ENCODE assay signal across 14 cellular contexts in genomic region chr12:52992699-52993557, GRCh38. TPM values are rescaled to one million over a fixed set of nuclear protein-coding genes. Genes with fewer than 3 reads are reported as not detected.
DNase-seq lines count a peak whose midpoint lies in the region; ATAC-seq, FAIRE-seq and TF ChIP-seq lines count a peak whose summit lies in the region.
"Had no signal": no experiment of that assay in that cellular context is flagged by ENCODE, and none has a peak within 500 bp of the region (broad histone marks: within the 10 kb centered on the region; RNA-seq: fewer than 3 reads in every experiment).

No MANE protein-coding gene starts in this region.

- H3K27me3 ChIP-seq in astrocyte (ENCODE audit: insufficient read depth, low read length) (no peaks in the 10 kb centered on the region), thyroid gland (no peaks in the 10 kb centered on the region)

- no peak for FAIRE-seq in astrocyte (lab: Jason Lieb, UNC)

- H3K9me3 Mint-ChIP-seq in astrocyte (ENCODE audit: unreplicated experiment), result no peaks in the 10 kb centered on the region
- H3K9me3 Mint-ChIP-seq: activated T-helper 2 cell treated with anti-CD3 and anti-CD28 coated beads, Interferon-gamma antibody, Interleukin-2, Interleukin-4, amounts not matched to agents 10 μg/mL and 5 μg/mL and 100 μg/mL, durations not matched to agents 14 hours and 24 hours and 36 hours had no signal

- H3K27me3 Mint-ChIP-seq in astrocyte (ENCODE audit: low read depth, unreplicated experiment), result no peaks in the 10 kb centered on the region

- peak overlapping the region; percentile 11 for H3K4me2 ChIP-seq in astrocyte (ENCODE audit: low read length)

- intact Hi-C loops in thyroid gland (cut with DNase I), result no loop called here

- no peak overlapping the region for H2AFZ ChIP-seq in astrocyte (ENCODE audit: low read depth, low read length)

- no peaks in the 10 kb centered on the region for H3K79me2 ChIP-seq in astrocyte (ENCODE audit: insufficient read depth, low read length)

- H3K36me3 ChIP-seq in astrocyte (ENCODE audit: insufficient read depth, low read length) (no peaks in the 10 kb centered on the region), thyroid gland (no peaks in the 10 kb centered on the region)
- H3K36me3 ChIP-seq: HAP-1, WERI-Rb-1 had no signal

- ATAC-seq in GM19463 (IDR thresholded peaks at IDR 0.05; ENCODE audit: unreplicated experiment), result no peak

- no peak overlapping the region for H3K4me3 Mint-ChIP-seq in astrocyte (ENCODE audit: unreplicated experiment)

- H3K9ac ChIP-seq in astrocyte (ENCODE audit: low read length), result no peak overlapping the region

- H3K27ac ChIP-seq in astrocyte (ENCODE audit: low read depth, low read length), result peak overlapping the region; percentile 3
- peak overlapping the region; percentile 41 to 63 (median 52) for H3K27ac ChIP-seq in thyroid gland
- H3K27ac ChIP-seq: WERI-Rb-1 had no signal

- no peak for TF ChIP-seq POLR2A in thyroid gland (IDR thresholded peaks at IDR 0.05)

- H3K27ac Mint-ChIP-seq in astrocyte (ENCODE audit: unreplicated experiment), result peak overlapping the region; percentile 87
- H3K27ac Mint-ChIP-seq: activated T-helper 2 cell treated with anti-CD3 and anti-CD28 coated beads, Interferon-gamma antibody, Interleukin-2, Interleukin-4, amounts not matched to agents 10 μg/mL and 5 μg/mL and 100 μg/mL, durations not matched to agents 14 hours and 24 hours and 36 hours had no signal

- H3K36me3 Mint-ChIP-seq in astrocyte (ENCODE audit: low read depth, unreplicated experiment), result no peaks in the 10 kb centered on the region

- peaks cover 13% of the 10 kb centered on the region for H3K4me1 Mint-ChIP-seq in astrocyte (ENCODE audit: low read depth, unreplicated experiment)

- CTCF ChIA-PET in HEK293T (lab: Yijun Ruan, JAX), result interaction anchor here (1.9 to 2.9 kb wide), 3 partner anchors 12 to 113 kb away, joined by 5 to 13 read pairs (median 6); no protein-coding TSS in a partner anchor

- H3K9me3 ChIP-seq in astrocyte (ENCODE audit: insufficient read depth, low read depth, low read length), result no peaks in the 10 kb centered on the region
- no peaks in the 10 kb centered on the region for H3K9me3 ChIP-seq in thyroid gland
- H3K9me3 ChIP-seq: HAP-1 had no signal

- no peak overlapping the region for H3K4me3 ChIP-seq in astrocyte (ENCODE audit: insufficient read depth, low read depth, low read length)
- H3K4me3 ChIP-seq in thyroid gland (replicated peaks in 1 of 3), result no peak overlapping the region
- H3K4me3 ChIP-seq: HAP-1 had no signal

- POLR2A ChIA-PET in HEK293T (lab: Yijun Ruan, JAX), result interaction anchor here (2.4 kb wide), 1 partner anchor 14 kb away, joined by 16 read pairs; the partner anchor contains the start of gene EIF4B

- H3K4me1 ChIP-seq in astrocyte (ENCODE audit: insufficient read depth, low read length), result peaks cover 8% of the 10 kb centered on the region
- H3K4me1 ChIP-seq in thyroid gland, result peaks cover 12 to 15% of the 10 kb centered on the region in 2 donors
- H3K4me1 ChIP-seq: HAP-1 had no signal

- no peak for TF ChIP-seq CTCF in astrocyte (IDR thresholded peaks at IDR 0.05; ENCODE audit: insufficient read depth, low read depth, low read length)
- no peak for TF ChIP-seq CTCF in thyroid gland (IDR thresholded peaks at IDR 0.05)

- DNase-seq in HPDE6-E6E7 (ENCODE audit: extremely low spot score) (peak; percentile 80), astrocyte (ENCODE audit: low read depth) (peak; percentile 51), islet precursor cell (peak; percentile 90), thyroid gland (no peak), HEK293T (ENCODE audit: extremely low spot score) (no peak), amygdala (lab: John Stamatoyannopoulos, UW) (no peak)
- DNase-seq: cerebellar nuclear complex; glutamatergic neuron; NCI-H1694 treated with DMSO at 0.1 percent for 48 hours; stimulated activated CD4-positive, alpha-beta T cell treated with anti-CD3 and anti-CD28 coated beads, Interleukin-12 subunit alpha, Interleukin-12 subunit beta, amount 100 ng/mL, for 4 hours; WERI-Rb-1 had no signal

- H4K20me1 ChIP-seq in astrocyte (ENCODE audit: insufficient read depth, low read length), result no peaks in the 10 kb centered on the region

- 64 to 74% methylated on average over 7 of the region's 7 CpGs for WGBS in thyroid gland, 2 donors

TF ChIP-seq in HEK293T, 16 proteins besides CTCF, POLR2A, EP300 and RAD21:
- no peak for TF ChIP-seq L3MBTL2 (conservative IDR thresholded peaks at IDR 0.05)

RNA-seq across cellular contexts. Expression of gene EIF4B, which starts 13.3 kb away (rescaled TPM):
- 231 and 242 TPM in 2 replicates for total RNA-seq in astrocyte
- 100 to 1,000 TPM; 428 to 704 (median 567) TPM for total RNA-seq in thyroid gland

RNA-seq across cellular contexts. Expression of gene KRT18, which starts 44.0 kb away (rescaled TPM):
- total RNA-seq in astrocyte (1,741 and 1,989 TPM in 2 replicates), thyroid gland (100 to 1,000 TPM; 389 to 648 (median 540) TPM)

RNA-seq across cellular contexts. Expression of gene TNS2, which starts 56.9 kb away (rescaled TPM):
- total RNA-seq in astrocyte (15.4 and 21.1 TPM in 2 replicates), thyroid gland (100 to 1,000 TPM in 3 of 4 donors, 10 to 100 TPM in 1; 86.7 to 179 (median 114) TPM)

Comparison
In these comparisons a context has a peak if more than half of its experiments do, and no peak if none do; other contexts are left out.
1. DNase-seq: peak in HPDE6-E6E7 (single experiment), astrocyte (single experiment) and islet precursor cell (single experiment); none in thyroid gland (0 of 2), HEK293T (single experiment) and amygdala (0 of 56).